ENCODE assay signal across 8 cellular contexts in genomic region chr22:36328635-36329216, GRCh38. TPM values are rescaled to one million over a fixed set of nuclear protein-coding genes. Genes with fewer than 3 reads are reported as not detected.
DNase-seq lines count a peak whose midpoint lies in the region; ATAC-seq and TF ChIP-seq lines count a peak whose summit lies in the region.

No MANE protein-coding gene starts in this region.

- H3K27me3 ChIP-seq in HL-60 (ENCODE audit: insufficient read depth, poor library complexity, severe bottlenecking) = no peaks in the 10 kb centered on the region

- peaks cover 59% of the 10 kb centered on the region for H3K4me1 Mint-ChIP-seq in activated T-helper 17 cell treated with anti-CD3 and anti-CD28 coated beads, Interleukin-2, amount 50 U/mL, for 72 hours

- no peak overlapping the region for H3K4me3 ChIP-seq in HL-60 (replicated peaks; ENCODE audit: insufficient read depth, low read length)

- intact Hi-C loops in posterior vena cava (cut with DNase I) = loop anchor here in 1 of 2 donors (5.0 kb wide), 1 partner anchor 59 kb away; the partner anchor contains the start of gene MYH9

- peak overlapping the region; percentile 98 for H3K27ac Mint-ChIP-seq in activated T-helper 17 cell treated with anti-CD3 and anti-CD28 coated beads, Interleukin-2, amount 50 U/mL, for 72 hours

- H3K9me3 Mint-ChIP-seq in activated T-helper 17 cell treated with anti-CD3 and anti-CD28 coated beads, Interleukin-2, amount 50 U/mL, for 72 hours = no peaks in the 10 kb centered on the region

- TF ChIP-seq CTCF in HL-60 (IDR thresholded peaks at IDR 0.05; ENCODE audit: insufficient read depth, low read length) = no peak

- H3K36me3 Mint-ChIP-seq in activated T-helper 17 cell treated with anti-CD3 and anti-CD28 coated beads, Interleukin-2, amount 50 U/mL, for 72 hours (ENCODE audit: low read depth) = peaks cover 100% of the 10 kb centered on the region

- DNase-seq in AG08395 (ENCODE audit: low spot score) = peak; percentile 40
- DNase-seq in HL-60 (ENCODE audit: low read depth in 1 of 2, low spot score in 1 of 2) = peak; percentile 53 to 67
- peak; percentile 97 for DNase-seq in glomerular visceral epithelial cell (ENCODE audit: extremely low spot score)
- DNase-seq in posterior vena cava (ENCODE audit: low spot score) = peak; percentile 91
- DNase-seq in NCI-H2227 treated with DMSO at 0.1 percent for 48 hours (lab: John Stamatoyannopoulos, UW) = no peak

- H3K27ac ChIP-seq in HL-60 (replicated peaks) = peak overlapping the region; percentile 95

- H3K27me3 Mint-ChIP-seq in activated T-helper 17 cell treated with anti-CD3 and anti-CD28 coated beads, Interleukin-2, amount 50 U/mL, for 72 hours = no peaks in the 10 kb centered on the region

- H3K4me3 Mint-ChIP-seq in activated T-helper 17 cell treated with anti-CD3 and anti-CD28 coated beads, Interleukin-2, amount 50 U/mL, for 72 hours = peak overlapping the region; percentile 97

- peak; percentile 16 for ATAC-seq in activated T-helper 17 cell treated with anti-CD3 and anti-CD28 coated beads, Interleukin-2, amount 50 U/mL, for 72 hours (replicated peaks)
- ATAC-seq in HG02973 (IDR thresholded peaks at IDR 0.05; ENCODE audit: unreplicated experiment) (no peak), GM19035 (IDR thresholded peaks at IDR 0.05; ENCODE audit: unreplicated experiment) (no peak)

RNA-seq across cellular contexts. Expression of gene MYH9, which starts 59.0 kb away (rescaled TPM):
- 100 to 1,000 TPM; 782 to 800 TPM for total RNA-seq in activated T-helper 17 cell treated with anti-CD3 and anti-CD28 coated beads, Interleukin-2, amount 50 U/mL, for 72 hours
- total RNA-seq in posterior vena cava = 100 to 1,000 TPM; 831 to 938 TPM
